ENCODE assay signal across 8 cellular contexts in the genomic region with DNA sequence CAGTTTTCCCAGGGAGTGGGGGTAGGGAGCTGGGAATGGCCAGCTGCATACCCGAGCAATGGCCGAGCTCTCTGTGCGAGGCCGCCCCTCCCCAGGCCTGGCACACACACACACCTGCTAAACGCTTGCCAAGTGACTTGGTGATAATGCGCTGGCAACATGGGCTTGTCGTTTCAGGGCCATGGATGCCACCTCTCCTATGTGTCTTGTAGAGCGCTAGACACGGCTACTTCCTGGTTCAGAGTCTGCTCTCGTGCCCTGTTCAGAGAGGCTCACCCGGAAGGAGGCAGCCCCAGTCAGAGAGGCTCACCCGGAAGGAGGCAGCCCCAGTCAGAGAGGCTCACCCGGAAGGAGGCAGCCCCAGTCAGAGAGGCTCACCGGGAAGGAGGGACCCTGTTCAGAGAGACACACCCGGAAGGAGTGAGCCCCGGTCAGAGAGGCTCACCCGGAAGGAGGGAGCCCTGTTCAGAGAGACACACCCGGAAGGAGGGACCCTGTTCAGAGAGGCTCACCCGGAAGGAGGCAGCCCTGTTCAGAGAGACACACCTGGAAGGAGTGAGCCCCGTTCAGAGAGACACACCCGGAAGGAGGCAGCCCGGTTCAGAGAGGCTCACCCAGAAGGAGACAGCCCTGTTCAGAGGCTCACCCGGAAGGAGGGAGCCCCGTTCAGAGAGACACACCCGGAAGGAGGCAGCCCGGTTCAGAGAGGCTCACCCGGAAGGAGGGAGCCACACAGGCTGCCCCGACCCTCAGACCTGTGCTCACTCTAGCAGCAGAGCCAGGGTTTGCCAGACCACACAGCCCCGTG. TPM values are rescaled to one million over a fixed set of nuclear protein-coding genes. Genes with fewer than 3 reads are reported as not detected.
A peak's percentile ranks its signal among the peaks of the same experiment; 100 is the strongest.
DNase-seq lines count a peak whose midpoint lies in the region; ATAC-seq and TF ChIP-seq lines count a peak whose summit lies in the region.

No MANE protein-coding gene starts in this region.

- H4K20me1 ChIP-seq in PC-3 (ENCODE audit: low read length) = no peaks in the 10 kb centered on the region

- no peaks in the 10 kb centered on the region for H3K79me2 ChIP-seq in PC-3 (ENCODE audit: low read length)

- peak overlapping the region; percentile 79 for H3K9ac ChIP-seq in PC-3 (ENCODE audit: low read length)

- H3K27ac ChIP-seq in PC-3 (ENCODE audit: low read length) (peak overlapping the region; percentile 86), right lobe of liver (no peak overlapping the region), upper lobe of right lung (peak overlapping the region; percentile 75)

- H3K27me3 ChIP-seq in PC-3 (ENCODE audit: low read length) (no peaks in the 10 kb centered on the region), right lobe of liver (no peaks in the 10 kb centered on the region), upper lobe of right lung (no peaks in the 10 kb centered on the region)

- peak overlapping the region; percentile 67 to 77 (median 74) for H3K4me3 Mint-ChIP-seq in IgD-negative memory B cell
- peak overlapping the region; percentile 65 for H3K4me3 Mint-ChIP-seq in activated naive CD4-positive, alpha-beta T cell treated with anti-CD3 and anti-CD28 coated beads for 36 hours

- H3K36me3 Mint-ChIP-seq in IgD-negative memory B cell = no peaks in the 10 kb centered on the region
- peaks cover 1% of the 10 kb centered on the region for H3K36me3 Mint-ChIP-seq in activated naive CD4-positive, alpha-beta T cell treated with anti-CD3 and anti-CD28 coated beads for 36 hours (ENCODE audit: low read depth)

- no peak for TF ChIP-seq CTCF in PC-3 (conservative IDR thresholded peaks at IDR 0.05; ENCODE audit: low read depth, low read length)
- TF ChIP-seq CTCF in right lobe of liver (IDR thresholded peaks at IDR 0.05) = no peak
- TF ChIP-seq CTCF in upper lobe of right lung (IDR thresholded peaks at IDR 0.05) = no peak

- peaks cover 3% of the 10 kb centered on the region; the same call in 1 of the 2 replicates for H3K36me3 ChIP-seq in PC-3 (ENCODE audit: low read depth, low read length)
- H3K36me3 ChIP-seq in right lobe of liver = no peaks in the 10 kb centered on the region
- no peaks in the 10 kb centered on the region for H3K36me3 ChIP-seq in upper lobe of right lung

- POLR2A ChIA-PET in PC-3 (lab: Charles Lee; ENCODE audit: unreplicated experiment) = no interaction called here

- no peaks in the 10 kb centered on the region for H3F3A ChIP-seq in PC-3 (ENCODE audit: low read length, unreplicated experiment)

- H3K4me2 ChIP-seq in PC-3 (ENCODE audit: low read length) = peak overlapping the region; percentile 97

- no TSS peak for BruUV-seq in PC-3 (replicated peaks; lab: Mats Ljungman, UMichigan)

- no peaks in the 10 kb centered on the region for H3K9me3 Mint-ChIP-seq in IgD-negative memory B cell
- no peaks in the 10 kb centered on the region for H3K9me3 Mint-ChIP-seq in activated naive CD4-positive, alpha-beta T cell treated with anti-CD3 and anti-CD28 coated beads for 36 hours

- peak overlapping the region; percentile 51 for H2AFZ ChIP-seq in PC-3 (ENCODE audit: low read length)

- CTCF ChIA-PET in PC-3 (lab: Charles Lee) = no interaction called here
- CTCF ChIA-PET in activated naive CD4-positive, alpha-beta T cell treated with anti-CD3 and anti-CD28 coated beads for 36 hours (lab: Charles Lee) = no interaction called here

- H3K4me3 ChIP-seq in PC-3 (ENCODE audit: low read length) (peak overlapping the region; percentile 71), right lobe of liver (no peak overlapping the region), upper lobe of right lung (peak overlapping the region; percentile 46)

- no peaks in the 10 kb centered on the region for H3K9me2 ChIP-seq in PC-3 (replicated peaks; ENCODE audit: low read length)

- intact Hi-C loops in PC-3 (cut with micrococcal nuclease) (loop anchor here (2.0 kb wide), 1 partner anchor 42 kb away; the partner anchor contains the start of gene DCUN1D2), right lobe of liver (cut with DNase I) (no loop called here), upper lobe of right lung (cut with DNase I) (no loop called here)
- intact Hi-C loops in activated naive CD4-positive, alpha-beta T cell treated with anti-CD3 and anti-CD28 coated beads for 36 hours (cut with micrococcal nuclease) = no loop called here

- ATAC-seq in PC-3 (peak; percentile 91), right lobe of liver (peak; percentile 59 to 85 (median 70)), upper lobe of right lung (peak; percentile 83), GM21786 (IDR thresholded peaks at IDR 0.05; ENCODE audit: unreplicated experiment) (no peak)

- H3K4me1 Mint-ChIP-seq in IgD-negative memory B cell = peaks cover 13 to 28% (median 27%) of the 10 kb centered on the region in 3 donors
- H3K4me1 Mint-ChIP-seq in activated naive CD4-positive, alpha-beta T cell treated with anti-CD3 and anti-CD28 coated beads for 36 hours (ENCODE audit: low read depth) = no peaks in the 10 kb centered on the region

- no peak for TF ChIP-seq POLR2A in right lobe of liver (IDR thresholded peaks at IDR 0.05)

- H3K9me3 ChIP-seq in PC-3 (ENCODE audit: low read length) (no peaks in the 10 kb centered on the region), right lobe of liver (no peaks in the 10 kb centered on the region), upper lobe of right lung (no peaks in the 10 kb centered on the region)

- DNase-seq in Daoy (ENCODE audit: low read depth) = peak; percentile 71
- peak; percentile 93 for DNase-seq in PC-3
- peak; percentile 76 for DNase-seq in activated naive CD4-positive, alpha-beta T cell treated with anti-CD3 and anti-CD28 coated beads for 36 hours
- no peak for DNase-seq in right lobe of liver
- DNase-seq in upper lobe of right lung = peak; percentile 78
- no peak for DNase-seq in amniotic stem cell (lab: John Stamatoyannopoulos, UW)

- no peaks in the 10 kb centered on the region for H3K27me3 Mint-ChIP-seq in IgD-negative memory B cell
- no peaks in the 10 kb centered on the region for H3K27me3 Mint-ChIP-seq in activated naive CD4-positive, alpha-beta T cell treated with anti-CD3 and anti-CD28 coated beads for 36 hours (ENCODE audit: low read depth)

- no CpG with 5 or more reads among the region's 29 CpGs for WGBS in right lobe of liver (ENCODE audit: insufficient coverage, low coverage, low lambda C conversion rate, missing lambda C conversion rate)

- peak overlapping the region; percentile 64 to 83 (median 82) for H3K27ac Mint-ChIP-seq in IgD-negative memory B cell
- peak overlapping the region; percentile 46 for H3K27ac Mint-ChIP-seq in activated naive CD4-positive, alpha-beta T cell treated with anti-CD3 and anti-CD28 coated beads for 36 hours

- peaks cover 13% of the 10 kb centered on the region for H3K4me1 ChIP-seq in PC-3 (ENCODE audit: insufficient read depth, low read length)
- no peaks in the 10 kb centered on the region for H3K4me1 ChIP-seq in right lobe of liver
- H3K4me1 ChIP-seq in upper lobe of right lung = no peaks in the 10 kb centered on the region

RNA-seq across cellular contexts. Expression of gene ADPRHL1, which starts 4.2 kb away (rescaled TPM):
- total RNA-seq in Daoy (2014; rRNA removed; shearing (Covaris generic)) = 0.95 and 1.4 TPM in 2 replicates
- 0.19 TPM for polyA plus RNA-seq in IgD-negative memory B cell
- total RNA-seq in PC-3 (2014; rRNA removed) (9.7 and 10.3 TPM in 2 replicates), right lobe of liver (1 to 10 TPM in 4 of 6 experiments, under 1 TPM in 2; 0.37 to 1.7 (median 1.1) TPM), upper lobe of right lung (1.9 TPM)
- under 1 TPM; 0.10 to 0.57 TPM for total RNA-seq in activated naive CD4-positive, alpha-beta T cell treated with anti-CD3 and anti-CD28 coated beads for 36 hours

RNA-seq across cellular contexts. Expression of gene DCUN1D2, which starts 41.4 kb away (rescaled TPM):
- 8.2 and 13.8 TPM in 2 replicates for total RNA-seq in Daoy (2014; rRNA removed; shearing (Covaris generic))
- 10.2 TPM for polyA plus RNA-seq in IgD-negative memory B cell
- total RNA-seq in PC-3 (2014; rRNA removed) (11.6 and 15.0 TPM in 2 replicates), right lobe of liver (10 to 100 TPM in 3 of 6 experiments, 1 to 10 TPM in 3; 6.1 to 11.7 (median 9.3) TPM), upper lobe of right lung (24.6 TPM)
- 10 to 100 TPM; 14.3 to 14.7 TPM for total RNA-seq in activated naive CD4-positive, alpha-beta T cell treated with anti-CD3 and anti-CD28 coated beads for 36 hours

Comparison
In these comparisons a context has a peak if more than half of its experiments do, and no peak if none do; other contexts are left out.
1. DNase-seq: peak in Daoy (single experiment), PC-3 (single experiment), activated naive CD4-positive, alpha-beta T cell treated with anti-CD3 and anti-CD28 coated beads for 36 hours (single experiment) and upper lobe of right lung (single experiment); none in right lobe of liver (0 of 3) and amniotic stem cell (single experiment).
2. H3K27ac ChIP-seq: peak in PC-3 (single experiment) and upper lobe of right lung (single experiment); none in right lobe of liver (0 of 3).
3. H3K4me3 ChIP-seq: peak in PC-3 (single experiment) and upper lobe of right lung (single experiment); none in right lobe of liver (0 of 3).